Comparison of ENCODE assay signal across 22 cellular contexts in genomic region chr2:169619946-169620345, GRCh38.
"Had no signal": no experiment of that assay in that cellular context is flagged by ENCODE, and none has a peak within 500 bp of the region (broad histone marks: within the 10 kb centered on the region; RNA-seq: fewer than 3 reads in every experiment).

No MANE protein-coding gene starts in this region.

- H3K27ac Mint-ChIP-seq: activated CD4-positive, alpha-beta memory T cell treated with anti-CD3 and anti-CD28 coated beads, Interleukin-2, amount 10 ng/mL, durations not matched to agents 7 days and 5 days; activated CD8-positive, alpha-beta memory T cell treated with anti-CD3 and anti-CD28 coated beads, Interleukin-2, amount 10 ng/mL, durations not matched to agents 7 days and 5 days; activated naive CD4-positive, alpha-beta T cell treated with anti-CD3 and anti-CD28 coated beads for 36 hours; endodermal cell; neural progenitor cell; type B pancreatic cell had no signal

- H3K4me3 ChIP-seq: ascending aorta, mucosa of descending colon, neural progenitor cell, psoas muscle, skin epidermis, stomach, testis had no signal

- DNase-seq: activated CD4-positive, alpha-beta memory T cell treated with anti-CD3 and anti-CD28 coated beads, Interleukin-2, amount 10 ng/mL, durations not matched to agents 7 days and 5 days; activated CD4-positive, alpha-beta T cell treated with anti-CD3 and anti-CD28 coated beads for 4 hours; activated CD8-positive, alpha-beta memory T cell treated with anti-CD3 and anti-CD28 coated beads, Interleukin-2, amount 10 ng/mL, durations not matched to agents 7 days and 5 days; activated naive CD4-positive, alpha-beta T cell treated with anti-CD3 and anti-CD28 coated beads for 36 hours; activated T-cell treated with anti-CD3 and anti-CD28 coated beads, Interleukin-2, amount 50 U/mL, for 1 hour; endodermal cell; immature natural killer cell; left ventricle myocardium superior; mucosa of descending colon; naive thymus-derived CD4-positive, alpha-beta T cell; psoas muscle; right cardiac atrium; stomach; T-cell; testis had no signal

- ATAC-seq: activated CD8-positive, alpha-beta memory T cell treated with anti-CD3 and anti-CD28 coated beads, Interleukin-2, amount 10 ng/mL, durations not matched to agents 7 days and 5 days; left ventricle myocardium superior; mucosa of descending colon; naive thymus-derived CD4-positive, alpha-beta T cell; psoas muscle; right cardiac atrium; SK-N-SH treated with all-trans-retinoic acid at 6 μM for 48 hours; T-cell; WTC11 had no signal

- H3K27me3 Mint-ChIP-seq: activated CD4-positive, alpha-beta memory T cell treated with anti-CD3 and anti-CD28 coated beads, Interleukin-2, amount 10 ng/mL, durations not matched to agents 7 days and 5 days; activated CD8-positive, alpha-beta memory T cell treated with anti-CD3 and anti-CD28 coated beads, Interleukin-2, amount 10 ng/mL, durations not matched to agents 7 days and 5 days; memory B cell; naive thymus-derived CD4-positive, alpha-beta T cell; T-cell; type B pancreatic cell had no signal

- H3K4me1 Mint-ChIP-seq: neural progenitor cell, WTC11 had no signal

- H3K4me3 Mint-ChIP-seq: activated CD4-positive, alpha-beta memory T cell treated with anti-CD3 and anti-CD28 coated beads, Interleukin-2, amount 10 ng/mL, durations not matched to agents 7 days and 5 days; activated CD8-positive, alpha-beta memory T cell treated with anti-CD3 and anti-CD28 coated beads, Interleukin-2, amount 10 ng/mL, durations not matched to agents 7 days and 5 days; activated naive CD4-positive, alpha-beta T cell treated with anti-CD3 and anti-CD28 coated beads for 36 hours; endodermal cell; immature natural killer cell; memory B cell; naive thymus-derived CD4-positive, alpha-beta T cell; neural progenitor cell; T-cell; type B pancreatic cell; WTC11 had no signal

- H3K9me3 Mint-ChIP-seq: immature natural killer cell had no signal
